8 cellular contexts compared by ENCODE assay signal in the genomic region with DNA sequence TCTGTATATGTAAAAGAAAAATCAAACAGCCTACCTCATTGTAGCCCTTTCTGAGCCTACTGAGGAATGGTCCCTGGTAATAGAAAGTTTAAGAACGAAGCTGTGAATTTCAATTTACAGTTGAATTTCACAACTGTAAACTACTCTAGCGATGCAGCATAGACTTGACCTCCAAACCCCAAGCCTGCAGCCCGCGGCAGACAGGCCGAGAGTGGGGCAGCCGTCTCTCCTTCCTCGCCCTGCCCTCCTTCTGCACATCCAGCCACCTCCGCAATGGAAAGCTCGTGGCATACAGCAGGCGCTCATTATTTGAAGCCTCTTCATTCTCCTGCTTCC. TPM values are rescaled to one million over a fixed set of nuclear protein-coding genes. Genes with fewer than 3 reads are reported as not detected.
DNase-seq lines count a peak whose midpoint lies in the region; ATAC-seq, FAIRE-seq and TF ChIP-seq lines count a peak whose summit lies in the region.

No MANE protein-coding gene starts in this region.

- peak overlapping the region; percentile 84 for H3K4me3 Mint-ChIP-seq in dendritic cell treated with granulocyte-macrophage colony-stimulating factor and Interleukin-4, amounts not matched to agents 40 ng/mL and 50 ng/mL, for 4 days
- H3K4me3 Mint-ChIP-seq in nephron progenitor cell: peak overlapping the region; percentile 96

- H3K27me3 Mint-ChIP-seq in dendritic cell treated with granulocyte-macrophage colony-stimulating factor and Interleukin-4, amounts not matched to agents 40 ng/mL and 50 ng/mL, for 4 days: no peaks in the 10 kb centered on the region
- H3K27me3 Mint-ChIP-seq in nephron progenitor cell (ENCODE audit: low read depth, poor library complexity): peaks cover 32% of the 10 kb centered on the region

- ATAC-seq in GM19035 (IDR thresholded peaks at IDR 0.05; ENCODE audit: unreplicated experiment) (peak; percentile 14), GM18519 (IDR thresholded peaks at IDR 0.05; ENCODE audit: low FRiP score, unreplicated experiment) (no peak)

- no peaks in the 10 kb centered on the region for H3K36me3 Mint-ChIP-seq in dendritic cell treated with granulocyte-macrophage colony-stimulating factor and Interleukin-4, amounts not matched to agents 40 ng/mL and 50 ng/mL, for 4 days (ENCODE audit: low read depth)
- no peaks in the 10 kb centered on the region for H3K36me3 Mint-ChIP-seq in nephron progenitor cell (ENCODE audit: low read depth)

- DNase-seq in HL-60 (ENCODE audit: low read depth in 1 of 2, low spot score in 1 of 2) (no peak), nephron progenitor cell (no peak), iPS-NIHi7 (ENCODE audit: extremely low spot score) (no peak), GM12891 (ENCODE audit: insufficient read length, low spot score) (no peak)
- no peak for DNase-seq in effector CD4-positive, alpha-beta T cell

- H3K27ac ChIP-seq in HL-60 (replicated peaks): peak overlapping the region; percentile 59

- H3K4me1 Mint-ChIP-seq in dendritic cell treated with granulocyte-macrophage colony-stimulating factor and Interleukin-4, amounts not matched to agents 40 ng/mL and 50 ng/mL, for 4 days (ENCODE audit: low read depth): peaks cover 25% of the 10 kb centered on the region
- peaks cover 17% of the 10 kb centered on the region for H3K4me1 Mint-ChIP-seq in nephron progenitor cell

- H3K9me3 Mint-ChIP-seq in dendritic cell treated with granulocyte-macrophage colony-stimulating factor and Interleukin-4, amounts not matched to agents 40 ng/mL and 50 ng/mL, for 4 days: no peaks in the 10 kb centered on the region
- H3K9me3 Mint-ChIP-seq in nephron progenitor cell: no peaks in the 10 kb centered on the region

- FAIRE-seq in GM12891 (lab: Jason Lieb, UNC): no peak

- TF ChIP-seq CTCF in HL-60 (IDR thresholded peaks at IDR 0.05; ENCODE audit: insufficient read depth, low read length): no peak
- no peak for TF ChIP-seq CTCF in nephron progenitor cell (IDR thresholded peaks at IDR 0.05)

- H3K4me3 ChIP-seq in HL-60 (replicated peaks; ENCODE audit: insufficient read depth, low read length): peak overlapping the region; percentile 73

- intact Hi-C loops in dendritic cell treated with granulocyte-macrophage colony-stimulating factor and Interleukin-4, amounts not matched to agents 40 ng/mL and 50 ng/mL, for 4 days (cut with micrococcal nuclease): loop anchor here (5.0 kb wide), 2 partner anchors 98 to 273 kb away; no protein-coding TSS in a partner anchor

- H3K27me3 ChIP-seq in HL-60 (ENCODE audit: insufficient read depth, poor library complexity, severe bottlenecking): no peaks in the 10 kb centered on the region

- no peak for TF ChIP-seq POLR2A in GM12891 (IDR thresholded peaks at IDR 0.05; ENCODE audit: low read depth, low read length)

- H3K27ac Mint-ChIP-seq in dendritic cell treated with granulocyte-macrophage colony-stimulating factor and Interleukin-4, amounts not matched to agents 40 ng/mL and 50 ng/mL, for 4 days: peak overlapping the region; percentile 68
- no peak overlapping the region for H3K27ac Mint-ChIP-seq in nephron progenitor cell

TF ChIP-seq in GM12891, 5 proteins besides CTCF, POLR2A, EP300 and RAD21:
- TF ChIP-seq POLR2AphosphoS5 (IDR thresholded peaks at IDR 0.05; ENCODE audit: low read depth, low read length): no peak
- TF ChIP-seq SPI1 (IDR thresholded peaks at IDR 0.05; ENCODE audit: low read depth, low read length): no peak
- no peak for TF ChIP-seq POU2F2 (IDR thresholded peaks at IDR 0.05; ENCODE audit: low read depth, low read length)
- no peak for TF ChIP-seq TAF1 (IDR thresholded peaks at IDR 0.05; ENCODE audit: low read depth, low read length)
- no peak for TF ChIP-seq PAX5 (IDR thresholded peaks at IDR 0.05; ENCODE audit: insufficient read depth, low read length, severe bottlenecking)

RNA-seq across cellular contexts. Expression of a gene that starts 15.3 kb away (rescaled TPM):
- polyA plus RNA-seq in GM12891 (2012; ENCODE audit: low read depth, missing spikeins): not detected

RNA-seq across cellular contexts. Expression of a gene that starts 19.2 kb away (rescaled TPM):
- 54.9 TPM for polyA plus RNA-seq in GM12891 (2012; ENCODE audit: low read depth, missing spikeins)

RNA-seq across cellular contexts. Expression of a gene that starts 28.5 kb away (rescaled TPM):
- not detected for polyA plus RNA-seq in GM12891 (2012; ENCODE audit: low read depth, missing spikeins)

RNA-seq across cellular contexts. Expression of a gene that starts 54.2 kb away (rescaled TPM):
- not detected for polyA plus RNA-seq in GM12891 (2012; ENCODE audit: low read depth, missing spikeins)

RNA-seq across cellular contexts. Expression of a gene that starts 59.4 kb away (rescaled TPM):
- polyA plus RNA-seq in GM12891 (2012; ENCODE audit: low read depth, missing spikeins): not detected
